ENCODE assay signal across 8 cellular contexts in genomic region chr19:56507446-56508281, GRCh38. TPM values are rescaled to one million over a fixed set of nuclear protein-coding genes. Genes with fewer than 3 reads are reported as not detected.
DNase-seq lines count a peak whose midpoint lies in the region; ATAC-seq and TF ChIP-seq lines count a peak whose summit lies in the region.

ZNF471 (plus strand) TSS chr19:56507855; CDS start chr19:56511572, 3,717 bp downstream.

- intact Hi-C loops in activated CD8-positive, alpha-beta T cell treated with anti-CD3 and anti-CD28 coated beads for 36 hours (cut with micrococcal nuclease): no loop called here
- intact Hi-C loops in lower leg skin (cut with DNase I; ENCODE audit: low total_unique reads): loop anchor here (5.0 kb wide), 1 partner anchor 835 kb away; no protein-coding TSS in a partner anchor

- 2 to 3% methylated on average over 29 to 40 of the region's 74 CpGs for WGBS in lower leg skin, 2 donors

- H3K4me3 Mint-ChIP-seq in activated CD8-positive, alpha-beta T cell treated with anti-CD3 and anti-CD28 coated beads for 36 hours: no peak within 1 kb of the TSS
- H3K4me3 Mint-ChIP-seq in osteocyte (ENCODE audit: unreplicated experiment): no peak within 1 kb of the TSS

- POLR2A ChIA-PET in activated CD8-positive, alpha-beta T cell treated with anti-CD3 and anti-CD28 coated beads for 36 hours (lab: Charles Lee): no interaction called here

- H3K27me3 Mint-ChIP-seq in activated CD8-positive, alpha-beta T cell treated with anti-CD3 and anti-CD28 coated beads for 36 hours: peaks cover 2% of the 10 kb centered on the region
- no peaks in the 10 kb centered on the region for H3K27me3 Mint-ChIP-seq in osteocyte (ENCODE audit: unreplicated experiment)

- no peak for TF ChIP-seq POLR2A in lower leg skin (IDR thresholded peaks at IDR 0.05)

- peak within 1 kb of the TSS; percentile 48 for H3K27ac Mint-ChIP-seq in activated CD8-positive, alpha-beta T cell treated with anti-CD3 and anti-CD28 coated beads for 36 hours
- no peak within 1 kb of the TSS for H3K27ac Mint-ChIP-seq in osteocyte (ENCODE audit: unreplicated experiment)

- H3K4me1 Mint-ChIP-seq in activated CD8-positive, alpha-beta T cell treated with anti-CD3 and anti-CD28 coated beads for 36 hours (ENCODE audit: low read depth): peaks cover 6% of the 10 kb centered on the region
- no peaks in the 10 kb centered on the region for H3K4me1 Mint-ChIP-seq in osteocyte (ENCODE audit: unreplicated experiment)

- H3K36me3 Mint-ChIP-seq in activated CD8-positive, alpha-beta T cell treated with anti-CD3 and anti-CD28 coated beads for 36 hours (ENCODE audit: low read depth): peaks cover 17% of the 10 kb centered on the region
- H3K36me3 Mint-ChIP-seq in osteocyte (ENCODE audit: unreplicated experiment): no peaks in the 10 kb centered on the region

- peak within 1 kb of the TSS; percentile 54 for H3K4me3 ChIP-seq in lower leg skin (ENCODE audit: low read depth, poor library complexity, severe bottlenecking)

- peaks cover 26% of the 10 kb centered on the region for H3K9me3 Mint-ChIP-seq in activated CD8-positive, alpha-beta T cell treated with anti-CD3 and anti-CD28 coated beads for 36 hours
- H3K9me3 Mint-ChIP-seq in osteocyte (ENCODE audit: unreplicated experiment): peaks cover 13% of the 10 kb centered on the region

- no peak for TF ChIP-seq CTCF in activated CD8-positive, alpha-beta T cell treated with anti-CD3 and anti-CD28 coated beads for 36 hours (IDR thresholded peaks at IDR 0.05)
- no peak for TF ChIP-seq CTCF in lower leg skin (IDR thresholded peaks at IDR 0.05)
- TF ChIP-seq CTCF in osteocyte (IDR thresholded peaks at IDR 0.05): no peak

- peak; percentile 100 for ATAC-seq in activated CD8-positive, alpha-beta T cell treated with anti-CD3 and anti-CD28 coated beads for 36 hours
- ATAC-seq in GM19395 (IDR thresholded peaks at IDR 0.05; ENCODE audit: unreplicated experiment): no peak

- DNase-seq in GM03348 (ENCODE audit: low spot score) (peak; percentile 100), NCI-H2196 (lab: John Stamatoyannopoulos, UW; ENCODE audit: unreplicated experiment) (peak; percentile 97), lower leg skin (ENCODE audit: low spot score in 2 of 2) (peak; percentile 97 to 99), osteocyte (ENCODE audit: extremely low spot score, unreplicated experiment) (no peak)
- DNase-seq in activated CD8-positive, alpha-beta T cell treated with anti-CD3 and anti-CD28 coated beads for 36 hours: peak; percentile 95
- DNase-seq in effector CD8-positive, alpha-beta T cell (lab: John Stamatoyannopoulos, UW): peak; percentile 77
- peak; percentile 75 to 86 for DNase-seq in stimulated activated CD4-positive, alpha-beta T cell treated with anti-CD3 and anti-CD28 coated beads, Interleukin-4, amount 100 ng/mL, for 4 hours

- CTCF ChIA-PET in activated CD8-positive, alpha-beta T cell treated with anti-CD3 and anti-CD28 coated beads for 36 hours (lab: Charles Lee): interaction anchor here (0.6 kb wide), 1 partner anchor 14 kb away, joined by 4 read pairs; no protein-coding TSS in a partner anchor

RNA-seq across cellular contexts. Expression of gene ZNF471, which starts in this region (rescaled TPM):
- total RNA-seq in activated CD8-positive, alpha-beta T cell treated with anti-CD3 and anti-CD28 coated beads for 36 hours: 1 to 10 TPM in 1 of 2 experiments, under 1 TPM in 1; 0.27 to 1.3 TPM
- 1 to 10 TPM; 1.5 to 3.2 (median 2.7) TPM for total RNA-seq in lower leg skin
- total RNA-seq in osteocyte: not detected in 2 replicates
